Comparison of ENCODE assay signal across 1 cellular context in the genomic region with DNA sequence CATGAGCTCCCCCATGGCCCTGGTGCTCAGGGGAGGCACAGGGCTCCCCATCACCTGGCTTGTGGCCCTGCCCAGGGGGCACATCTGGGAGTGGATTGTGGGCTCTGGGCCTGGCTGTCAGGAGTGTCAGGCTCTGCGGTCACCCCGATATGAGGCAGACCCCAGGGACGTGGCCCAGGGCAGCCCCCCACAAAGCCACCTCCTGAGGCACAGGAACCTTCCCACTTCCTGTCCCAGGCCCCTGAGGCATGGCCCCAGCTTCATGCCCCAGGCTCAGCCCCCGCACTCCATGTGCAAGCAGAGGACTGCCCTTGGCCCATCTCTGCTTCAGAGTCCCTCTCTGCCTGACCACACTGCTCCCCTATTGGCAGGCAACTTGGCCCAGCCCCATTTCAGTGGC.
TF ChIP-seq lines count a peak whose summit lies in the region.

No MANE protein-coding gene starts in this region.

TF ChIP-seq in H1, 55 proteins besides CTCF, POLR2A, EP300 and RAD21:
- TF ChIP-seq BRCA1 (IDR thresholded peaks at IDR 0.05; ENCODE audit: low read depth, low read length), result no peak
- no peak for TF ChIP-seq CTBP2 (IDR thresholded peaks at IDR 0.05; ENCODE audit: borderline replicate concordance, insufficient read depth, insufficient read length, low read length)
- no peak for TF ChIP-seq MAFK (IDR thresholded peaks at IDR 0.05; ENCODE audit: low read depth, low read length)
- TF ChIP-seq KDM4A (IDR thresholded peaks at IDR 0.05; ENCODE audit: low read depth, low read length, severe bottlenecking), result no peak
- TF ChIP-seq SP2 (IDR thresholded peaks at IDR 0.05; ENCODE audit: low read length), result no peak
- no peak for TF ChIP-seq RNF2 (IDR thresholded peaks at IDR 0.05; ENCODE audit: borderline replicate concordance, low read depth, low read length, missing control alignments, poor library complexity, severe bottlenecking)
- TF ChIP-seq SP4 (IDR thresholded peaks at IDR 0.05; ENCODE audit: low read length), result no peak
- TF ChIP-seq JUND (IDR thresholded peaks at IDR 0.05; ENCODE audit: low read length), result no peak
- no peak for TF ChIP-seq SIRT6 (IDR thresholded peaks at IDR 0.05; ENCODE audit: low read length)
- no peak for TF ChIP-seq TCF12 (IDR thresholded peaks at IDR 0.05; ENCODE audit: low read depth, low read length)
- TF ChIP-seq CHD2 (IDR thresholded peaks at IDR 0.05; ENCODE audit: low read length), result no peak
- TF ChIP-seq SP1 (IDR thresholded peaks at IDR 0.05; ENCODE audit: low read depth, low read length), result no peak
- no peak for TF ChIP-seq NRF1 (IDR thresholded peaks at IDR 0.05; ENCODE audit: low read depth, low read length)
- no peak for TF ChIP-seq EZH2 (IDR thresholded peaks at IDR 0.05; ENCODE audit: low read depth, low read length, severe bottlenecking)
- TF ChIP-seq SIX5 (IDR thresholded peaks at IDR 0.05; ENCODE audit: low read depth, low read length), result no peak
- TF ChIP-seq RBBP5 (IDR thresholded peaks at IDR 0.05; ENCODE audit: borderline replicate concordance, low read depth, low read length), result no peak
- TF ChIP-seq BCL11A (IDR thresholded peaks at IDR 0.05; ENCODE audit: low read depth in 2 of 2, low read length in 2 of 2), result no peak
- TF ChIP-seq YY1 (IDR thresholded peaks at IDR 0.05; ENCODE audit: low read depth, low read length), result no peak
